Comparison of ENCODE assay signal across 9 cellular contexts in the genomic region with DNA sequence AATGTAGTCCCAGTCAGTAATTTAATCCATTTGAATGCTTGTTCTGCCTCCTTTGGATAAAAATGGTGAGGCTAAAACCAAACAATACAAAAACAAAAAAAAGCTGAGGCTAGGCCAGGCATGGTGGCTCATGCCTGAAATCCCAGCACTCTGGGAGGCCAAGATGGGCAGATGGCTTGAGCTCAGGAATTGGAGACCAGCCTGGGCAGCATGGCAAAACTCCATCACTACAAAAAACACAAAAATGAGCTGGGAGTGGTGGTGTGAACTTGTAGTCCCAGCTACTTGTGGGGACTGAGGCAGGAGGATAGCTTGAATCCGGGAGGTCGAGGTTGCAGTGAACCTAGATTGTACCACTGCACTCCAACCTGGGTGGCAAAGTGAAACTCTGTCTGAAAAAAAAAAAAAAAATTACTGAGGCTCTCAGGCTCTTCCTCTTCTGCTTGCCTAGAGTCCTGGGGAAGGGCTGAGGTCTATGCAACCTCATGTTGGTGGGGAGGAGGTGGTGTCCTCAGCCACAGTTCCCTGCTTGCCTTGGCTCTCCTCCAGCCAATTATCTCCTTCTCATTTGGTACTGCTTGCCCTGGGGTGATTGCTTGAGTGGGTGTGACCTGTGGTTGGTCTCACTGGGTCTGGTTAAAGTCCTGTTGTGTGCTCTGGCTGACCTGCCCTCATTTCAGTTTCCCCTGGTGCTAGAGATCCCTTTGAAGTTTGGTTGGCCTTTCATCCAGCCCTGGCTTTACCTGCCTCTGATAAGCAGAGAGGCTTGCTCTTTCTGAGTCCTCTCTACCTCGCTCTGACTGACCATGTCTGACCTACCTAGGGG. TPM values are rescaled to one million over a fixed set of nuclear protein-coding genes. Genes with fewer than 3 reads are reported as not detected.
DNase-seq lines count a peak whose midpoint lies in the region; ATAC-seq, FAIRE-seq and TF ChIP-seq lines count a peak whose summit lies in the region.
"Had no signal": no experiment of that assay in that cellular context is flagged by ENCODE, and none has a peak within 500 bp of the region (broad histone marks: within the 10 kb centered on the region; RNA-seq: fewer than 3 reads in every experiment).

No MANE protein-coding gene starts in this region.

- in situ Hi-C loops in GM12878 (cut with MboI), result no loop called here

- no peak for DNase-seq in GM23338 (ENCODE audit: low spot score)
- DNase-seq in GM12878 (ENCODE audit: low read depth, low spot score), result peak; percentile 93
- DNase-seq in upper lobe of right lung, result no peak
- no peak for DNase-seq in AG08395 (ENCODE audit: low spot score)
- DNase-seq in HPDE6-E6E7 (ENCODE audit: extremely low spot score), result no peak
- DNase-seq in activated T-cell treated with anti-CD3 and anti-CD28 coated beads, Interleukin-2, amount 50 U/mL, for 4 hours, result no peak

- H3K9me2 ChIP-seq in GM23338 (ENCODE audit: insufficient read depth), result no peaks in the 10 kb centered on the region

- H3K27me3 Mint-ChIP-seq in GM23338 (ENCODE audit: insufficient read depth, low read depth, poor library complexity), result no peaks in the 10 kb centered on the region
- no peaks in the 10 kb centered on the region for H3K27me3 Mint-ChIP-seq in activated T-cell treated with anti-CD3 and anti-CD28 coated beads, Interleukin-2, amount 50 U/mL, for 4 hours (ENCODE audit: low read depth)

- no peak for TF ChIP-seq POLR2A in GM12878 (IDR thresholded peaks at IDR 0.05; ENCODE audit: low read depth, low read length)

- no peaks in the 10 kb centered on the region for H3K9me3 Mint-ChIP-seq in GM23338
- no peaks in the 10 kb centered on the region for H3K9me3 Mint-ChIP-seq in activated T-cell treated with anti-CD3 and anti-CD28 coated beads, Interleukin-2, amount 50 U/mL, for 4 hours

- BruUV-seq in GM12878 (replicated peaks; lab: Mats Ljungman, UMichigan), result no TSS peak

- H3K4me1 ChIP-seq in GM23338 (ENCODE audit: insufficient read depth), result peaks cover 11% of the 10 kb centered on the region
- H3K4me1 ChIP-seq in KMS-11 (ENCODE audit: low read depth, poor library complexity, severe bottlenecking), result peaks cover 35% of the 10 kb centered on the region
- peaks cover 14% of the 10 kb centered on the region for H3K4me1 ChIP-seq in GM12878 (ENCODE audit: control insufficient read depth, insufficient read depth, low read length)
- H3K4me1 ChIP-seq in upper lobe of right lung, result peaks cover 6% of the 10 kb centered on the region

- H3K36me3 ChIP-seq in GM23338 (ENCODE audit: insufficient read depth) (no peaks in the 10 kb centered on the region), KMS-11 (ENCODE audit: insufficient read depth) (no peaks in the 10 kb centered on the region), GM12878 (ENCODE audit: control insufficient read depth in 2 of 2, insufficient read depth in 2 of 2, low read length in 1 of 2) (no peaks in the 10 kb centered on the region), upper lobe of right lung (no peaks in the 10 kb centered on the region)

- H4K20me1 ChIP-seq in GM23338 (replicated peaks; ENCODE audit: insufficient read depth), result no peaks in the 10 kb centered on the region
- H4K20me1 ChIP-seq in KMS-11 (ENCODE audit: insufficient read depth), result no peaks in the 10 kb centered on the region
- no peaks in the 10 kb centered on the region for H4K20me1 ChIP-seq in GM12878 (ENCODE audit: control insufficient read depth, insufficient read depth)

- H3K79me2 ChIP-seq in GM23338 (replicated peaks; ENCODE audit: insufficient read depth), result no peaks in the 10 kb centered on the region
- H3K79me2 ChIP-seq in KMS-11 (ENCODE audit: insufficient read depth, low read depth), result no peaks in the 10 kb centered on the region
- no peaks in the 10 kb centered on the region for H3K79me2 ChIP-seq in GM12878 (ENCODE audit: control insufficient read depth, insufficient read depth, low read length)

- H3K4me2 ChIP-seq in GM23338 (no peak overlapping the region), KMS-11 (peak overlapping the region; percentile 29; the same call in 1 of the 2 replicates), GM12878 (ENCODE audit: control insufficient read depth, insufficient read depth) (peak overlapping the region; percentile 46; the same call in 1 of the 2 replicates)

- FAIRE-seq in GM12878 (lab: Jason Lieb, UNC), result no peak

- TF ChIP-seq CTCF in GM23338 (conservative IDR thresholded peaks at IDR 0.05; ENCODE audit: low read depth in 2 of 2), result no peak
- no peak for TF ChIP-seq CTCF in KMS-11 (conservative IDR thresholded peaks at IDR 0.05; ENCODE audit: low read depth, low read length)
- no peak for TF ChIP-seq CTCF in GM12878 (IDR thresholded peaks at IDR 0.05 in 2 of 3, conservative IDR thresholded peaks at IDR 0.05 in 1 of 3; ENCODE audit: control insufficient read depth in 2 of 3, extremely low read depth in 1 of 3, insufficient read depth in 1 of 3, low read depth in 3 of 3, low read length in 3 of 3)
- TF ChIP-seq CTCF in upper lobe of right lung (IDR thresholded peaks at IDR 0.05), result no peak

- H3K9me3 ChIP-seq in GM12878 (replicated peaks; ENCODE audit: control insufficient read depth, insufficient read depth, low read length) (no peaks in the 10 kb centered on the region; the same call in 2 of the 3 replicates), upper lobe of right lung (no peaks in the 10 kb centered on the region)

- no peak overlapping the region for H3K9ac ChIP-seq in KMS-11
- no peak overlapping the region for H3K9ac ChIP-seq in GM12878 (ENCODE audit: control insufficient read depth, insufficient read depth, low read length)

- no peak overlapping the region for H3K27ac Mint-ChIP-seq in GM23338

- ATAC-seq in GM18858 (IDR thresholded peaks at IDR 0.05; ENCODE audit: unreplicated experiment), result peak; percentile 85
- ATAC-seq in GM23338, result no peak
- peak; percentile 91 for ATAC-seq in GM12878
- ATAC-seq in upper lobe of right lung, result peak; percentile 92
- no peak for ATAC-seq in activated T-cell treated with anti-CD3 and anti-CD28 coated beads, Interleukin-2, amount 50 U/mL, for 4 hours

- CTCF ChIA-PET in GM12878 (lab: Yijun Ruan, JAX), result interaction anchor here (1.5 to 2.3 kb wide), 2 partner anchors 10 to 19 kb away, joined by 6 to 7 read pairs; no protein-coding TSS in a partner anchor

- H3K27ac ChIP-seq in GM23338 (ENCODE audit: low read depth) (no peak overlapping the region), KMS-11 (no peak overlapping the region), GM12878 (ENCODE audit: control insufficient read depth, insufficient read depth) (no peak overlapping the region; the same call in 1 of the 2 replicates), upper lobe of right lung (no peak overlapping the region)

- peaks cover 28% of the 10 kb centered on the region for H3K4me1 Mint-ChIP-seq in GM23338
- peaks cover 66% of the 10 kb centered on the region for H3K4me1 Mint-ChIP-seq in activated T-cell treated with anti-CD3 and anti-CD28 coated beads, Interleukin-2, amount 50 U/mL, for 4 hours (ENCODE audit: low read depth)

- H3K27me3 ChIP-seq in GM23338 (ENCODE audit: insufficient read depth) (no peaks in the 10 kb centered on the region), KMS-11 (ENCODE audit: insufficient read depth, low read depth) (no peaks in the 10 kb centered on the region), GM12878 (replicated peaks in 1 of 2; ENCODE audit: control insufficient read depth in 2 of 2, insufficient read depth in 2 of 2, low read length in 1 of 2) (no peaks in the 10 kb centered on the region), upper lobe of right lung (no peaks in the 10 kb centered on the region)

- SMC1A ChIA-PET in GM12878 (lab: Charles Lee; ENCODE audit: uncharacterized antibody, unreplicated experiment), result interaction anchor here (0.7 to 1.5 kb wide), 2 partner anchors 8 to 51 kb away, joined by 3 read pairs; no protein-coding TSS in a partner anchor

- POLR2A ChIA-PET in GM12878 (lab: Charles Lee), result no interaction called here

- RAD21 ChIA-PET in GM12878 (lab: Charles Lee; ENCODE audit: unreplicated experiment), result interaction anchor here (0.8 kb wide), 1 partner anchor 59 kb away, joined by 3 read pairs; no protein-coding TSS in a partner anchor

- H3K4me3 ChIP-seq in GM23338 (no peak overlapping the region), KMS-11 (IDR thresholded peaks at IDR 0.05; ENCODE audit: insufficient read depth, low read depth, low read length) (no peak overlapping the region), GM12878 (no peak overlapping the region), upper lobe of right lung (no peak overlapping the region)
- H3K4me3 ChIP-seq: SK-N-MC had no signal

- no peaks in the 10 kb centered on the region for H3K36me3 Mint-ChIP-seq in GM23338 (ENCODE audit: low read depth)
- no peaks in the 10 kb centered on the region for H3K36me3 Mint-ChIP-seq in activated T-cell treated with anti-CD3 and anti-CD28 coated beads, Interleukin-2, amount 50 U/mL, for 4 hours (ENCODE audit: insufficient read depth)

- no peak for TF ChIP-seq EP300 in GM12878 (IDR thresholded peaks at IDR 0.05; ENCODE audit: borderline replicate concordance in 1 of 2, control insufficient read depth in 1 of 2, low read depth in 2 of 2, low read length in 2 of 2)

- 56% methylated on average over 3 of the region's 3 CpGs for WGBS in GM12878 (ENCODE audit: insufficient coverage, insufficient replicate concordance, low lambda C conversion rate, missing lambda C conversion rate)

- no peak for TF ChIP-seq RAD21 in GM12878 (IDR thresholded peaks at IDR 0.05; ENCODE audit: insufficient read depth, low read depth, low read length)

- H2AFZ ChIP-seq in GM23338 (peak overlapping the region; percentile 90; the same call in 1 of the 2 replicates), KMS-11 (ENCODE audit: low read depth) (peak overlapping the region; percentile 59), GM12878 (ENCODE audit: control insufficient read depth, low read depth, low read length) (peak overlapping the region; percentile 74)

- no peak overlapping the region for H3K4me3 Mint-ChIP-seq in GM23338
- H3K4me3 Mint-ChIP-seq in activated T-cell treated with anti-CD3 and anti-CD28 coated beads, Interleukin-2, amount 50 U/mL, for 4 hours, result no peak overlapping the region

- intact Hi-C loops in GM12878 (cut with micrococcal nuclease; ENCODE audit: unreplicated experiment), result no loop called here
- intact Hi-C loops in upper lobe of right lung (cut with DNase I), result no loop called here

- no peaks in the 10 kb centered on the region for H3F3A ChIP-seq in GM23338 (replicated peaks; ENCODE audit: low read depth)

RNA-seq across cellular contexts. Expression of gene S1PR1, which starts 20.9 kb away (rescaled TPM):
- total RNA-seq in GM23338 (2014; rRNA removed; shearing (Covaris generic)), result 4.1 and 5.2 TPM in 2 replicates
- 2.6 and 2.7 TPM in 2 replicates for polyA plus RNA-seq in GM23338 (2016; fragmentation: Nextera tagmentation; extraction: Ambion mirVana)
- total RNA-seq in GM12878 (2013; cell fraction: nucleolus; rRNA removed), result 11.5 and 12.4 TPM in 2 replicates
- total RNA-seq in GM12878 (2014; rRNA removed), result 38.2 and 39.3 TPM in 2 replicates
- 29.8 TPM in 2 replicates for total RNA-seq in GM12878 (2014; rRNA removed; fragmentation: Illumina TruSeq; extraction: Trizol)
- total RNA-seq in GM12878 (2021), result 37.6 and 40.8 TPM in 2 replicates
- 8.8 TPM for polyA plus RNA-seq in GM12878 (2011; ENCODE audit: low read depth)
- polyA plus RNA-seq in GM12878 (2011; rRNA removed), result 3.2 and 3.8 TPM in 2 replicates
- 3.9 and 6.3 TPM in 2 replicates for polyA plus RNA-seq in GM12878 (2011; cell fraction: cytosol; rRNA removed)
- polyA plus RNA-seq in GM12878 (2011; cell fraction: nucleus; rRNA removed), result 7.0 and 7.1 TPM in 2 replicates
- polyA plus RNA-seq in GM12878 (2012), result 14.1 and 23.7 TPM in 2 replicates
- 23.2 and 31.6 TPM in 2 replicates for polyA plus RNA-seq in GM12878 (2014; fragmentation: Illumina TruSeq; extraction: Trizol)
- polyA plus RNA-seq in GM12878 (2014; fragmentation: Nextera tagmentation; extraction: Ambion mirVana), result 10 to 100 TPM; 11.9 to 13.3 TPM
- 29.2 and 31.8 TPM in 2 replicates for polyA plus RNA-seq in GM12878 (2014; rRNA removed)
- polyA plus RNA-seq in GM12878 (2016; fragmentation: Nextera tagmentation; extraction: Ambion mirVana), result 10 to 100 TPM; 52.2 to 59.4 TPM
- polyA minus RNA-seq in GM12878 (2011; rRNA and poly(A)+ RNA removed), result 8.2 and 8.8 TPM in 2 replicates
- 2.0 and 2.5 TPM in 2 replicates for polyA minus RNA-seq in GM12878 (2011; cell fraction: cytosol; rRNA and poly(A)+ RNA removed)
- 8.2 and 11.6 TPM in 2 replicates for polyA minus RNA-seq in GM12878 (2011; cell fraction: nucleus; rRNA and poly(A)+ RNA removed)
- 134 TPM for total RNA-seq in upper lobe of right lung
- 100 to 1,000 TPM in 2 of 3 donors, 10 to 100 TPM in 1; 97.7 to 112 (median 111) TPM for total RNA-seq in activated T-cell treated with anti-CD3 and anti-CD28 coated beads, Interleukin-2, amount 50 U/mL, for 4 hours

Comparison
In these comparisons a context has a peak if more than half of its experiments do, and no peak if none do; other contexts are left out.
1. ATAC-seq: peak in GM18858 (single experiment), GM12878 (single experiment) and upper lobe of right lung (single experiment); none in GM23338 (single experiment) and activated T-cell treated with anti-CD3 and anti-CD28 coated beads, Interleukin-2, amount 50 U/mL, for 4 hours (0 of 2).
2. Peak in every context shown above with its lines, with median percentiles within 50 percentile points of each other: H2AFZ ChIP-seq.